ENCODE assay signal across 1 cellular context in the genomic region with DNA sequence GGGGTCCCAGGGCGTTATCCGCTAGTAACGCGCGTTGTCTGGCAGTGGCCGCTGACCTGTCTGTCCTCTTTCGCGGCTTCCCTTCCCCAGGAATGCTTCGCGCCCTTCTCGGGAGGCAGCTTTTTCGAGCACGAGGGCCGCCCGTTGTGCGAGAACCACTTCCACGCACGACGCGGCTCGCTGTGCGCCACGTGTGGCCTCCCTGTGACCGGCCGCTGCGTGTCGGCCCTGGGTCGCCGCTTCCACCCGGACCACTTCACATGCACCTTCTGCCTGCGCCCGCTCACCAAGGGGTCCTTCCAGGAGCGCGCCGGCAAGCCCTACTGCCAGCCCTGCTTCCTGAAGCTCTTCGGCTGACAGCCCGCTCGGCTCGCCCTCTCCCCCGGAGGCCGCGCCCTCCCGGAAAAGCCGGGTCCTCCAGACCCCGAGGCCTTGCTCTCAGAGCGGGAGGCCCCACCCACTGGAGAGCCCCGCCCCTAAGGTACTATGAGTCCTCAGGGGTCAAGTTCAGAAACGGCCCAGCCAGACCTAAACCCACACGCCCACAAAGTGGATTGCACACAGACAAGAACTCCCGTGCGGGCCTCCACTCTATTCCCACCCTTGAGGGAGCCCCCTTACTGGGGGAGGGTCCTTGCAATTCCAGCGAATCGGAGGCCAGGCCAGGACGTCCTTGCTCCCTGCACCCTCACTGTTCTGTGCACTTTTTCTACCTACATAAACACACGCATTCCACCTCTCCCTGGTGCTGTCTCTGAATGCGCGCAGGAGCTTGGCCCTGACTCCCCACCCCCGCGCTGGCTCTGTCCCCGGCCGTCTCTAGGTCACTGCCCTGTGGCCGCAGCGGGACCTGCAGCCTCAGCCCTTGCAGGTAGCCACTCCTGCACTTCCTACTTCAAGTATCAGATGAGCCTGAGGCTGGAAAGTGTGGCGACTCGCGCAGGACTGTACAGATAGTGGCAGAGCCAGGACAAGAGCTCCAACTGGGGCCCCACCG.
TF ChIP-seq lines count a peak whose summit lies in the region.

No MANE protein-coding gene starts in this region.

TF ChIP-seq in HepG2, 621 proteins besides CTCF, POLR2A, EP300 and RAD21 (continued from another document and continues in another):
- TF ChIP-seq MBNL3 (CRISPR knock-in tag; conservative IDR thresholded peaks at IDR 0.05) (no peak), NFRKB (IDR thresholded peaks at IDR 0.05) (no peak), ZSCAN9 (CRISPR knock-in tag; IDR thresholded peaks at IDR 0.05; ENCODE audit: borderline replicate concordance) (no peak), SOX6 (IDR thresholded peaks at IDR 0.05) (no peak), SOX6 (CRISPR knock-in tag; IDR thresholded peaks at IDR 0.05) (peak; percentile 77), RBFOX2 (IDR thresholded peaks at IDR 0.05; ENCODE audit: low read depth, low read length) (peak; percentile 73), ZNF672 (CRISPR knock-in tag; IDR thresholded peaks at IDR 0.05) (no peak), HES4 (CRISPR knock-in tag; IDR thresholded peaks at IDR 0.05; ENCODE audit: borderline replicate concordance) (peak; percentile 29; the same call in 1 of the 2 replicates), U2AF1 (optimal IDR thresholded peaks at IDR 0.05; ENCODE audit: low read depth, low read length) (peak; percentile 95), ASH2L (IDR thresholded peaks at IDR 0.05; ENCODE audit: insufficient read length, low read depth, low read length) (peak; percentile 87), MYC (CRISPR knock-in tag; IDR thresholded peaks at IDR 0.05; ENCODE audit: borderline replicate concordance) (peak; percentile 68), U2AF2 (IDR thresholded peaks at IDR 0.05; ENCODE audit: low read depth, low read length) (no peak), ZNF205 (CRISPR knock-in tag; IDR thresholded peaks at IDR 0.05) (no peak; the same call in none of the 2 replicates), EHMT2 (IDR thresholded peaks at IDR 0.05; ENCODE audit: borderline replicate concordance, low read depth, low read length) (no peak), ZMAT3 (CRISPR knock-in tag; conservative IDR thresholded peaks at IDR 0.05) (peak; percentile 82), ZNF562 (CRISPR knock-in tag; IDR thresholded peaks at IDR 0.05; ENCODE audit: borderline replicate concordance) (no peak), PHF21A (CRISPR knock-in tag; IDR thresholded peaks at IDR 0.05) (peak; percentile 90; the same call in 1 of the 2 replicates), ZFP36L2 (CRISPR knock-in tag; IDR thresholded peaks at IDR 0.05) (peak; percentile 63; the same call in 1 of the 2 replicates), NFE2 (CRISPR knock-in tag; IDR thresholded peaks at IDR 0.05) (no peak), HDAC2 (CRISPR knock-in tag; IDR thresholded peaks at IDR 0.05) (no peak; the same call in none of the 2 replicates), SALL1 (CRISPR knock-in tag; IDR thresholded peaks at IDR 0.05) (no peak; the same call in none of the 2 replicates), TP53 (CRISPR knock-in tag; conservative IDR thresholded peaks at IDR 0.05) (0 out of 2 replicates have a peak, but pooled peaks have one; percentile 48), SIN3B (IDR thresholded peaks at IDR 0.05; ENCODE audit: low read length) (no peak), ZNF317 (CRISPR knock-in tag; IDR thresholded peaks at IDR 0.05) (peak; percentile 66; the same call in 1 of the 2 replicates), BCL6 (CRISPR knock-in tag; IDR thresholded peaks at IDR 0.05) (peak; percentile 91), JUND (CRISPR knock-in tag; IDR thresholded peaks at IDR 0.05) (no peak; the same call in 1 of the 2 replicates), TAF15 (IDR thresholded peaks at IDR 0.05; ENCODE audit: low read depth, low read length, poor library complexity, severe bottlenecking) (peak; percentile 45), ZNF616 (CRISPR knock-in tag; IDR thresholded peaks at IDR 0.05; ENCODE audit: low read depth) (no peak; the same call in 1 of the 2 replicates), PAF1 (CRISPR knock-in tag; IDR thresholded peaks at IDR 0.05) (no peak), FOXC1 (CRISPR knock-in tag; IDR thresholded peaks at IDR 0.05; ENCODE audit: borderline replicate concordance) (peak; percentile 5; the same call in 1 of the 2 replicates)
- TF ChIP-seq, protein P1, sequence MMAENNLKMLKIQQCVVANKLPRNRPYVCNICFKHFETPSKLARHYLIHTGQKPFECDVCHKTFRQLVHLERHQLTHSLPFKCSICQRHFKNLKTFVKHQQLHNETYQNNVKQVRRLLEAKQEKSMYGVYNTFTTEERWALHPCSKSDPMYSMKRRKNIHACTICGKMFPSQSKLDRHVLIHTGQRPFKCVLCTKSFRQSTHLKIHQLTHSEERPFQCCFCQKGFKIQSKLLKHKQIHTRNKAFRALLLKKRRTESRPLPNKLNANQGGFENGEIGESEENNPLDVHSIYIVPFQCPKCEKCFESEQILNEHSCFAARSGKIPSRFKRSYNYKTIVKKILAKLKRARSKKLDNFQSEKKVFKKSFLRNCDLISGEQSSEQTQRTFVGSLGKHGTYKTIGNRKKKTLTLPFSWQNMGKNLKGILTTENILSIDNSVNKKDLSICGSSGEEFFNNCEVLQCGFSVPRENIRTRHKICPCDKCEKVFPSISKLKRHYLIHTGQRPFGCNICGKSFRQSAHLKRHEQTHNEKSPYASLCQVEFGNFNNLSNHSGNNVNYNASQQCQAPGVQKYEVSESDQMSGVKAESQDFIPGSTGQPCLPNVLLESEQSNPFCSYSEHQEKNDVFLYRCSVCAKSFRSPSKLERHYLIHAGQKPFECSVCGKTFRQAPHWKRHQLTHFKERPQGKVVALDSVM (CRISPR knock-in tag; IDR thresholded peaks at IDR 0.05), result peak; percentile 87
- TF ChIP-seq, protein P2, sequence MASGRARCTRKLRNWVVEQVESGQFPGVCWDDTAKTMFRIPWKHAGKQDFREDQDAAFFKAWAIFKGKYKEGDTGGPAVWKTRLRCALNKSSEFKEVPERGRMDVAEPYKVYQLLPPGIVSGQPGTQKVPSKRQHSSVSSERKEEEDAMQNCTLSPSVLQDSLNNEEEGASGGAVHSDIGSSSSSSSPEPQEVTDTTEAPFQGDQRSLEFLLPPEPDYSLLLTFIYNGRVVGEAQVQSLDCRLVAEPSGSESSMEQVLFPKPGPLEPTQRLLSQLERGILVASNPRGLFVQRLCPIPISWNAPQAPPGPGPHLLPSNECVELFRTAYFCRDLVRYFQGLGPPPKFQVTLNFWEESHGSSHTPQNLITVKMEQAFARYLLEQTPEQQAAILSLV (CRISPR knock-in tag; IDR thresholded peaks at IDR 0.05; ENCODE audit: borderline replicate concordance), result peak; percentile 76
- TF ChIP-seq, protein P3, sequence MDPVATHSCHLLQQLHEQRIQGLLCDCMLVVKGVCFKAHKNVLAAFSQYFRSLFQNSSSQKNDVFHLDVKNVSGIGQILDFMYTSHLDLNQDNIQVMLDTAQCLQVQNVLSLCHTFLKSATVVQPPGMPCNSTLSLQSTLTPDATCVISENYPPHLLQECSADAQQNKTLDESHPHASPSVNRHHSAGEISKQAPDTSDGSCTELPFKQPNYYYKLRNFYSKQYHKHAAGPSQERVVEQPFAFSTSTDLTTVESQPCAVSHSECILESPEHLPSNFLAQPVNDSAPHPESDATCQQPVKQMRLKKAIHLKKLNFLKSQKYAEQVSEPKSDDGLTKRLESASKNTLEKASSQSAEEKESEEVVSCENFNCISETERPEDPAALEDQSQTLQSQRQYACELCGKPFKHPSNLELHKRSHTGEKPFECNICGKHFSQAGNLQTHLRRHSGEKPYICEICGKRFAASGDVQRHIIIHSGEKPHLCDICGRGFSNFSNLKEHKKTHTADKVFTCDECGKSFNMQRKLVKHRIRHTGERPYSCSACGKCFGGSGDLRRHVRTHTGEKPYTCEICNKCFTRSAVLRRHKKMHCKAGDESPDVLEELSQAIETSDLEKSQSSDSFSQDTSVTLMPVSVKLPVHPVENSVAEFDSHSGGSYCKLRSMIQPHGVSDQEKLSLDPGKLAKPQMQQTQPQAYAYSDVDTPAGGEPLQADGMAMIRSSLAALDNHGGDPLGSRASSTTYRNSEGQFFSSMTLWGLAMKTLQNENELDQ (CRISPR knock-in tag; IDR thresholded peaks at IDR 0.05; ENCODE audit: borderline replicate concordance), result 0 out of 2 replicates have a peak, but pooled peaks have one; percentile 73
- TF ChIP-seq, protein P4, sequence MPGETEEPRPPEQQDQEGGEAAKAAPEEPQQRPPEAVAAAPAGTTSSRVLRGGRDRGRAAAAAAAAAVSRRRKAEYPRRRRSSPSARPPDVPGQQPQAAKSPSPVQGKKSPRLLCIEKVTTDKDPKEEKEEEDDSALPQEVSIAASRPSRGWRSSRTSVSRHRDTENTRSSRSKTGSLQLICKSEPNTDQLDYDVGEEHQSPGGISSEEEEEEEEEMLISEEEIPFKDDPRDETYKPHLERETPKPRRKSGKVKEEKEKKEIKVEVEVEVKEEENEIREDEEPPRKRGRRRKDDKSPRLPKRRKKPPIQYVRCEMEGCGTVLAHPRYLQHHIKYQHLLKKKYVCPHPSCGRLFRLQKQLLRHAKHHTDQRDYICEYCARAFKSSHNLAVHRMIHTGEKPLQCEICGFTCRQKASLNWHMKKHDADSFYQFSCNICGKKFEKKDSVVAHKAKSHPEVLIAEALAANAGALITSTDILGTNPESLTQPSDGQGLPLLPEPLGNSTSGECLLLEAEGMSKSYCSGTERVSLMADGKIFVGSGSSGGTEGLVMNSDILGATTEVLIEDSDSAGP (CRISPR knock-in tag; IDR thresholded peaks at IDR 0.05; ENCODE audit: borderline replicate concordance), result peak; percentile 91
- TF ChIP-seq, protein P5, sequence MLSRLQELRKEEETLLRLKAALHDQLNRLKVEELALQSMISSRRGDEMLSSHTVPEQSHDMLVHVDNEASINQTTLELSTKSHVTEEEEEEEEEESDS (CRISPR knock-in tag; IDR thresholded peaks at IDR 0.05; ENCODE audit: borderline replicate concordance), result 0 out of 2 replicates have a peak, but pooled peaks have one; percentile 30
- TF ChIP-seq, protein P6, sequence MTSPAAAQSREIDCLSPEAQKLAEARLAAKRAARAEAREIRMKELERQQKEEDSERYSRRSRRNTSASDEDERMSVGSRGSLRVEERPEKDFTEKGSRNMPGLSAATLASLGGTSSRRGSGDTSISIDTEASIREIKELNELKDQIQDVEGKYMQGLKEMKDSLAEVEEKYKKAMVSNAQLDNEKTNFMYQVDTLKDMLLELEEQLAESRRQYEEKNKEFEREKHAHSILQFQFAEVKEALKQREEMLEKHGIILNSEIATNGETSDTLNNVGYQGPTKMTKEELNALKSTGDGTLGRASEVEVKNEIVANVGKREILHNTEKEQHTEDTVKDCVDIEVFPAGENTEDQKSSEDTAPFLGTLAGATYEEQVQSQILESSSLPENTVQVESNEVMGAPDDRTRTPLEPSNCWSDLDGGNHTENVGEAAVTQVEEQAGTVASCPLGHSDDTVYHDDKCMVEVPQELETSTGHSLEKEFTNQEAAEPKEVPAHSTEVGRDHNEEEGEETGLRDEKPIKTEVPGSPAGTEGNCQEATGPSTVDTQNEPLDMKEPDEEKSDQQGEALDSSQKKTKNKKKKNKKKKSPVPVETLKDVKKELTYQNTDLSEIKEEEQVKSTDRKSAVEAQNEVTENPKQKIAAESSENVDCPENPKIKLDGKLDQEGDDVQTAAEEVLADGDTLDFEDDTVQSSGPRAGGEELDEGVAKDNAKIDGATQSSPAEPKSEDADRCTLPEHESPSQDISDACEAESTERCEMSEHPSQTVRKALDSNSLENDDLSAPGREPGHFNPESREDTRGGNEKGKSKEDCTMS (CRISPR knock-in tag; conservative IDR thresholded peaks at IDR 0.05), result no peak
- TF ChIP-seq, protein P7, sequence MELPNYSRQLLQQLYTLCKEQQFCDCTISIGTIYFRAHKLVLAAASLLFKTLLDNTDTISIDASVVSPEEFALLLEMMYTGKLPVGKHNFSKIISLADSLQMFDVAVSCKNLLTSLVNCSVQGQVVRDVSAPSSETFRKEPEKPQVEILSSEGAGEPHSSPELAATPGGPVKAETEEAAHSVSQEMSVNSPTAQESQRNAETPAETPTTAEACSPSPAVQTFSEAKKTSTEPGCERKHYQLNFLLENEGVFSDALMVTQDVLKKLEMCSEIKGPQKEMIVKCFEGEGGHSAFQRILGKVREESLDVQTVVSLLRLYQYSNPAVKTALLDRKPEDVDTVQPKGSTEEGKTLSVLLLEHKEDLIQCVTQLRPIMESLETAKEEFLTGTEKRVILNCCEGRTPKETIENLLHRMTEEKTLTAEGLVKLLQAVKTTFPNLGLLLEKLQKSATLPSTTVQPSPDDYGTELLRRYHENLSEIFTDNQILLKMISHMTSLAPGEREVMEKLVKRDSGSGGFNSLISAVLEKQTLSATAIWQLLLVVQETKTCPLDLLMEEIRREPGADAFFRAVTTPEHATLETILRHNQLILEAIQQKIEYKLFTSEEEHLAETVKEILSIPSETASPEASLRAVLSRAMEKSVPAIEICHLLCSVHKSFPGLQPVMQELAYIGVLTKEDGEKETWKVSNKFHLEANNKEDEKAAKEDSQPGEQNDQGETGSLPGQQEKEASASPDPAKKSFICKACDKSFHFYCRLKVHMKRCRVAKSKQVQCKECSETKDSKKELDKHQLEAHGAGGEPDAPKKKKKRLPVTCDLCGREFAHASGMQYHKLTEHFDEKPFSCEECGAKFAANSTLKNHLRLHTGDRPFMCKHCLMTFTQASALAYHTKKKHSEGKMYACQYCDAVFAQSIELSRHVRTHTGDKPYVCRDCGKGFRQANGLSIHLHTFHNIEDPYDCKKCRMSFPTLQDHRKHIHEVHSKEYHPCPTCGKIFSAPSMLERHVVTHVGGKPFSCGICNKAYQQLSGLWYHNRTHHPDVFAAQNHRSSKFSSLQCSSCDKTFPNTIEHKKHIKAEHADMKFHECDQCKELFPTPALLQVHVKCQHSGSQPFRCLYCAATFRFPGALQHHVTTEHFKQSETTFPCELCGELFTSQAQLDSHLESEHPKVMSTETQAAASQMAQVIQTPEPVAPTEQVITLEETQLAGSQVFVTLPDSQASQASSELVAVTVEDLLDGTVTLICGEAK (IDR thresholded peaks at IDR 0.05), result no peak
- TF ChIP-seq, protein P7 (CRISPR knock-in tag; IDR thresholded peaks at IDR 0.05), result peak; percentile 55; the same call in 1 of the 2 replicates
